ENCODE assay signal across 1 cellular context in the genomic region with DNA sequence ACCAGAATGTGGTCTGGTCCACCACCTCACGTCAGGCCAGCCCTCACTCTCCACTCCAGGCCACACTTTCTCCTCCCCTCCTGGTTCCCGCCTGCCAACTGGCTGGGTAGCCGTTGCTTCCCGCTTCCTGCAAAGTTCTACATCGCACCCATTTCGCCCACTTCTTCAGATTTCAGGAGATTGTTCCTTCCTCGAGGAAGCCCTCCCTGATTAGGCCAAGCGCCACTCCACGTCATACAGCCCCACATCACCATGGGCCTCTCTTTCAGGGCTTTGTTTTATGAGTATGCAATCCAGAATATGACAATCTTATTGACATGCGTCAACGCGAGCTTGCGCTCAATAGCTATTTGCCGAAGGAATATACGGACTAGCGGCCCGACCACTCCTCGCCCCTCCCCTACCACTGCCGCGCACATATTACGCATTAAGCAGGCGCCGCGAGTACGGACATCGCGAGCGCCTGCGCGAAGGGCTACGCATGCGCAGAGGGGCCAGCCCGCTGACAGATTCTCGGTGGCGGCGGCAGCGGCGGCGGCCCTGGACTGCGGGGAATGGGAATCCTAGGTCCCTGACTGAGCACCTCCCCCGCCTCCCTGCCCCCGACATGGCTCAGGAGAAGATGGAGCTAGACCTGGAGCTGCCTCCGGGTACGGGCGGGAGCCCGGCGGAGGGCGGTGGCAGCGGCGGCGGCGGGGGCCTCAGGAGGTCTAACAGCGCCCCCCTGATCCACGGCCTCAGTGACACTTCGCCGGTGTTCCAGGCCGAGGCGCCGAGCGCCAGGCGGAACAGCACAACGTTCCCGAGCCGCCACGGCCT.
TF ChIP-seq lines count a peak whose summit lies in the region.

No MANE protein-coding gene starts in this region.

TF ChIP-seq in HepG2, 621 proteins besides CTCF, POLR2A, EP300 and RAD21 (continued from another document and continues in another):
- TF ChIP-seq, protein P1, sequence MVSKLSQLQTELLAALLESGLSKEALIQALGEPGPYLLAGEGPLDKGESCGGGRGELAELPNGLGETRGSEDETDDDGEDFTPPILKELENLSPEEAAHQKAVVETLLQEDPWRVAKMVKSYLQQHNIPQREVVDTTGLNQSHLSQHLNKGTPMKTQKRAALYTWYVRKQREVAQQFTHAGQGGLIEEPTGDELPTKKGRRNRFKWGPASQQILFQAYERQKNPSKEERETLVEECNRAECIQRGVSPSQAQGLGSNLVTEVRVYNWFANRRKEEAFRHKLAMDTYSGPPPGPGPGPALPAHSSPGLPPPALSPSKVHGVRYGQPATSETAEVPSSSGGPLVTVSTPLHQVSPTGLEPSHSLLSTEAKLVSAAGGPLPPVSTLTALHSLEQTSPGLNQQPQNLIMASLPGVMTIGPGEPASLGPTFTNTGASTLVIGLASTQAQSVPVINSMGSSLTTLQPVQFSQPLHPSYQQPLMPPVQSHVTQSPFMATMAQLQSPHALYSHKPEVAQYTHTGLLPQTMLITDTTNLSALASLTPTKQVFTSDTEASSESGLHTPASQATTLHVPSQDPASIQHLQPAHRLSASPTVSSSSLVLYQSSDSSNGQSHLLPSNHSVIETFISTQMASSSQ (IDR thresholded peaks at IDR 0.05; ENCODE audit: low read depth): no peak
- TF ChIP-seq, protein P1 (CRISPR knock-in tag; IDR thresholded peaks at IDR 0.05; ENCODE audit: borderline replicate concordance): peak; percentile 51; the same call in 1 of the 2 replicates
- no peak for TF ChIP-seq GTF3A (CRISPR knock-in tag; conservative IDR thresholded peaks at IDR 0.05)
- TF ChIP-seq, protein P2, sequence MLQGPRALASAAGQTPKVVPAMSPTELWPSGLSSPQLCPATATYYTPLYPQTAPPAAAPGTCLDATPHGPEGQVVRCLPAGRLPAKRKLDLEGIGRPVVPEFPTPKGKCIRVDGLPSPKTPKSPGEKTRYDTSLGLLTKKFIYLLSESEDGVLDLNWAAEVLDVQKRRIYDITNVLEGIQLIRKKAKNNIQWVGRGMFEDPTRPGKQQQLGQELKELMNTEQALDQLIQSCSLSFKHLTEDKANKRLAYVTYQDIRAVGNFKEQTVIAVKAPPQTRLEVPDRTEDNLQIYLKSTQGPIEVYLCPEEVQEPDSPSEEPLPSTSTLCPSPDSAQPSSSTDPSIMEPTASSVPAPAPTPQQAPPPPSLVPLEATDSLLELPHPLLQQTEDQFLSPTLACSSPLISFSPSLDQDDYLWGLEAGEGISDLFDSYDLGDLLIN (CRISPR knock-in tag; IDR thresholded peaks at IDR 0.05; ENCODE audit: borderline replicate concordance): no peak
- TF ChIP-seq, protein P3, sequence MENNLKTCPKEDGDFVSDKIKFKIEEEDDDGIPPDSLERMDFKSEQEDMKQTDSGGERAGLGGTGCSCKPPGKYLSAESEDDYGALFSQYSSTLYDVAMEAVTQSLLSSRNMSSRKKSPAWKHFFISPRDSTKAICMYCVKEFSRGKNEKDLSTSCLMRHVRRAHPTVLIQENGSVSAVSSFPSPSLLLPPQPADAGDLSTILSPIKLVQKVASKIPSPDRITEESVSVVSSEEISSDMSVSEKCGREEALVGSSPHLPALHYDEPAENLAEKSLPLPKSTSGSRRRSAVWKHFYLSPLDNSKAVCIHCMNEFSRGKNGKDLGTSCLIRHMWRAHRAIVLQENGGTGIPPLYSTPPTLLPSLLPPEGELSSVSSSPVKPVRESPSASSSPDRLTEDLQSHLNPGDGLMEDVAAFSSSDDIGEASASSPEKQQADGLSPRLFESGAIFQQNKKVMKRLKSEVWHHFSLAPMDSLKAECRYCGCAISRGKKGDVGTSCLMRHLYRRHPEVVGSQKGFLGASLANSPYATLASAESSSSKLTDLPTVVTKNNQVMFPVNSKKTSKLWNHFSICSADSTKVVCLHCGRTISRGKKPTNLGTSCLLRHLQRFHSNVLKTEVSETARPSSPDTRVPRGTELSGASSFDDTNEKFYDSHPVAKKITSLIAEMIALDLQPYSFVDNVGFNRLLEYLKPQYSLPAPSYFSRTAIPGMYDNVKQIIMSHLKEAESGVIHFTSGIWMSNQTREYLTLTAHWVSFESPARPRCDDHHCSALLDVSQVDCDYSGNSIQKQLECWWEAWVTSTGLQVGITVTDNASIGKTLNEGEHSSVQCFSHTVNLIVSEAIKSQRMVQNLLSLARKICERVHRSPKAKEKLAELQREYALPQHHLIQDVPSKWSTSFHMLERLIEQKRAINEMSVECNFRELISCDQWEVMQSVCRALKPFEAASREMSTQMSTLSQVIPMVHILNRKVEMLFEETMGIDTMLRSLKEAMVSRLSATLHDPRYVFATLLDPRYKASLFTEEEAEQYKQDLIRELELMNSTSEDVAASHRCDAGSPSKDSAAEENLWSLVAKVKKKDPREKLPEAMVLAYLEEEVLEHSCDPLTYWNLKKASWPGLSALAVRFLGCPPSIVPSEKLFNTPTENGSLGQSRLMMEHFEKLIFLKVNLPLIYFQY (CRISPR knock-in tag; IDR thresholded peaks at IDR 0.05; ENCODE audit: borderline replicate concordance): 0 out of 2 replicates have a peak, but pooled peaks have one; percentile 56
- no peak for TF ChIP-seq PHB2 (IDR thresholded peaks at IDR 0.05; ENCODE audit: partially characterized antibody)
- TF ChIP-seq, protein P4, sequence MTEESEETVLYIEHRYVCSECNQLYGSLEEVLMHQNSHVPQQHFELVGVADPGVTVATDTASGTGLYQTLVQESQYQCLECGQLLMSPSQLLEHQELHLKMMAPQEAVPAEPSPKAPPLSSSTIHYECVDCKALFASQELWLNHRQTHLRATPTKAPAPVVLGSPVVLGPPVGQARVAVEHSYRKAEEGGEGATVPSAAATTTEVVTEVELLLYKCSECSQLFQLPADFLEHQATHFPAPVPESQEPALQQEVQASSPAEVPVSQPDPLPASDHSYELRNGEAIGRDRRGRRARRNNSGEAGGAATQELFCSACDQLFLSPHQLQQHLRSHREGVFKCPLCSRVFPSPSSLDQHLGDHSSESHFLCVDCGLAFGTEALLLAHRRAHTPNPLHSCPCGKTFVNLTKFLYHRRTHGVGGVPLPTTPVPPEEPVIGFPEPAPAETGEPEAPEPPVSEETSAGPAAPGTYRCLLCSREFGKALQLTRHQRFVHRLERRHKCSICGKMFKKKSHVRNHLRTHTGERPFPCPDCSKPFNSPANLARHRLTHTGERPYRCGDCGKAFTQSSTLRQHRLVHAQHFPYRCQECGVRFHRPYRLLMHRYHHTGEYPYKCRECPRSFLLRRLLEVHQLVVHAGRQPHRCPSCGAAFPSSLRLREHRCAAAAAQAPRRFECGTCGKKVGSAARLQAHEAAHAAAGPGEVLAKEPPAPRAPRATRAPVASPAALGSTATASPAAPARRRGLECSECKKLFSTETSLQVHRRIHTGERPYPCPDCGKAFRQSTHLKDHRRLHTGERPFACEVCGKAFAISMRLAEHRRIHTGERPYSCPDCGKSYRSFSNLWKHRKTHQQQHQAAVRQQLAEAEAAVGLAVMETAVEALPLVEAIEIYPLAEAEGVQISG (CRISPR knock-in tag; IDR thresholded peaks at IDR 0.05): peak; percentile 39; the same call in 1 of the 2 replicates
- peak; percentile 87 for TF ChIP-seq ZNF235 (CRISPR knock-in tag; IDR thresholded peaks at IDR 0.05; ENCODE audit: borderline replicate concordance)
- TF ChIP-seq SALL2 (CRISPR knock-in tag; IDR thresholded peaks at IDR 0.05): peak; percentile 81
- peak; percentile 75 for TF ChIP-seq ZMAT3 (CRISPR knock-in tag; conservative IDR thresholded peaks at IDR 0.05)
- peak; percentile 58; the same call in 1 of the 2 replicates for TF ChIP-seq ZNF232 (CRISPR knock-in tag; IDR thresholded peaks at IDR 0.05; ENCODE audit: borderline replicate concordance)
- TF ChIP-seq TBX2 (CRISPR knock-in tag; IDR thresholded peaks at IDR 0.05; ENCODE audit: borderline replicate concordance): peak; percentile 79
- no peak for TF ChIP-seq NRL (CRISPR knock-in tag; IDR thresholded peaks at IDR 0.05; ENCODE audit: borderline replicate concordance)
- peak; percentile 56 for TF ChIP-seq MXD4 (CRISPR knock-in tag; IDR thresholded peaks at IDR 0.05)
- TF ChIP-seq ZZZ3 (CRISPR knock-in tag; IDR thresholded peaks at IDR 0.05; ENCODE audit: borderline replicate concordance): peak; percentile 75; the same call in 1 of the 2 replicates
- no peak for TF ChIP-seq ZNF570 (CRISPR knock-in tag; IDR thresholded peaks at IDR 0.05; ENCODE audit: borderline replicate concordance)
- TF ChIP-seq GPN1 (CRISPR knock-in tag; IDR thresholded peaks at IDR 0.05; ENCODE audit: borderline replicate concordance): no peak
- TF ChIP-seq MEF2D (CRISPR knock-in tag; IDR thresholded peaks at IDR 0.05): 0 out of 2 replicates have a peak, but pooled peaks have one; percentile 47
- TF ChIP-seq ZFYVE20 (CRISPR knock-in tag; IDR thresholded peaks at IDR 0.05; ENCODE audit: borderline replicate concordance, low read depth): no peak
- peak; percentile 94; the same call in 1 of the 2 replicates for TF ChIP-seq KDM5B (CRISPR knock-in tag; IDR thresholded peaks at IDR 0.05; ENCODE audit: borderline replicate concordance)
- TF ChIP-seq POGZ (CRISPR knock-in tag; IDR thresholded peaks at IDR 0.05): peak; percentile 96
- TF ChIP-seq TOE1 (CRISPR knock-in tag; IDR thresholded peaks at IDR 0.05): no peak
- TF ChIP-seq IKZF1 (IDR thresholded peaks at IDR 0.05): no peak
- TF ChIP-seq, protein P5, sequence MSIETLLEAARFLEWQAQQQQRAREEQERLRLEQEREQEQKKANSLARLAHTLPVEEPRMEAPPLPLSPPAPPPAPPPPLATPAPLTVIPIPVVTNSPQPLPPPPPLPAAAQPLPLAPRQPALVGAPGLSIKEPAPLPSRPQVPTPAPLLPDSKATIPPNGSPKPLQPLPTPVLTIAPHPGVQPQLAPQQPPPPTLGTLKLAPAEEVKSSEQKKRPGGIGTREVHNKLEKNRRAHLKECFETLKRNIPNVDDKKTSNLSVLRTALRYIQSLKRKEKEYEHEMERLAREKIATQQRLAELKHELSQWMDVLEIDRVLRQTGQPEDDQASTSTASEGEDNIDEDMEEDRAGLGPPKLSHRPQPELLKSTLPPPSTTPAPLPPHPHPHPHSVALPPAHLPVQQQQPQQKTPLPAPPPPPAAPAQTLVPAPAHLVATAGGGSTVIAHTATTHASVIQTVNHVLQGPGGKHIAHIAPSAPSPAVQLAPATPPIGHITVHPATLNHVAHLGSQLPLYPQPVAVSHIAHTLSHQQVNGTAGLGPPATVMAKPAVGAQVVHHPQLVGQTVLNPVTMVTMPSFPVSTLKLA (IDR thresholded peaks at IDR 0.05): no peak; the same call in 1 of the 2 replicates
- peak; percentile 94 for TF ChIP-seq KDM2A (CRISPR knock-in tag; IDR thresholded peaks at IDR 0.05; ENCODE audit: borderline replicate concordance, low read depth)
- 0 out of 2 replicates have a peak, but pooled peaks have one; percentile 82 for TF ChIP-seq NFATC3 (CRISPR knock-in tag; IDR thresholded peaks at IDR 0.05)
- peak; percentile 84; the same call in 1 of the 2 replicates for TF ChIP-seq ZNF558 (CRISPR knock-in tag; IDR thresholded peaks at IDR 0.05; ENCODE audit: borderline replicate concordance)
- no peak for TF ChIP-seq MTF1 (CRISPR knock-in tag; IDR thresholded peaks at IDR 0.05)
- TF ChIP-seq, protein P6, sequence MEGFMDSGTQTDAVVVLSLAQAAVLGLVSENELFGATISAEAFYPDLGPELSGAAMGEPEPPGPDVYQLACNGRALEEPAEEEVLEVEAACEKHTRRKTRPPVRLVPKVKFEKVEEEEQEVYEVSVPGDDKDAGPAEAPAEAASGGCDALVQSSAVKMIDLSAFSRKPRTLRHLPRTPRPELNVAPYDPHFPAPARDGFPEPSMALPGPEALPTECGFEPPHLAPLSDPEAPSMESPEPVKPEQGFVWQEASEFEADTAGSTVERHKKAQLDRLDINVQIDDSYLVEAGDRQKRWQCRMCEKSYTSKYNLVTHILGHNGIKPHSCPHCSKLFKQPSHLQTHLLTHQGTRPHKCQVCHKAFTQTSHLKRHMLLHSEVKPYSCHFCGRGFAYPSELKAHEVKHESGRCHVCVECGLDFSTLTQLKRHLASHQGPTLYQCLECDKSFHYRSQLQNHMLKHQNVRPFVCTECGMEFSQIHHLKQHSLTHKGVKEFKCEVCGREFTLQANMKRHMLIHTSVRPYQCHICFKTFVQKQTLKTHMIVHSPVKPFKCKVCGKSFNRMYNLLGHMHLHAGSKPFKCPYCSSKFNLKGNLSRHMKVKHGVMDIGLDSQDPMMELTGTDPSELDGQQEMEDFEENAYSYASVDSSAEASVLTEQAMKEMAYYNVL (CRISPR knock-in tag; IDR thresholded peaks at IDR 0.05; ENCODE audit: borderline replicate concordance): peak; percentile 84; the same call in 1 of the 2 replicates
- TF ChIP-seq ZNF354B (CRISPR knock-in tag; IDR thresholded peaks at IDR 0.05): peak; percentile 69; the same call in 1 of the 2 replicates
- TF ChIP-seq HNRNPL (IDR thresholded peaks at IDR 0.05; ENCODE audit: low read depth, low read length): no peak
- TF ChIP-seq, protein P7, sequence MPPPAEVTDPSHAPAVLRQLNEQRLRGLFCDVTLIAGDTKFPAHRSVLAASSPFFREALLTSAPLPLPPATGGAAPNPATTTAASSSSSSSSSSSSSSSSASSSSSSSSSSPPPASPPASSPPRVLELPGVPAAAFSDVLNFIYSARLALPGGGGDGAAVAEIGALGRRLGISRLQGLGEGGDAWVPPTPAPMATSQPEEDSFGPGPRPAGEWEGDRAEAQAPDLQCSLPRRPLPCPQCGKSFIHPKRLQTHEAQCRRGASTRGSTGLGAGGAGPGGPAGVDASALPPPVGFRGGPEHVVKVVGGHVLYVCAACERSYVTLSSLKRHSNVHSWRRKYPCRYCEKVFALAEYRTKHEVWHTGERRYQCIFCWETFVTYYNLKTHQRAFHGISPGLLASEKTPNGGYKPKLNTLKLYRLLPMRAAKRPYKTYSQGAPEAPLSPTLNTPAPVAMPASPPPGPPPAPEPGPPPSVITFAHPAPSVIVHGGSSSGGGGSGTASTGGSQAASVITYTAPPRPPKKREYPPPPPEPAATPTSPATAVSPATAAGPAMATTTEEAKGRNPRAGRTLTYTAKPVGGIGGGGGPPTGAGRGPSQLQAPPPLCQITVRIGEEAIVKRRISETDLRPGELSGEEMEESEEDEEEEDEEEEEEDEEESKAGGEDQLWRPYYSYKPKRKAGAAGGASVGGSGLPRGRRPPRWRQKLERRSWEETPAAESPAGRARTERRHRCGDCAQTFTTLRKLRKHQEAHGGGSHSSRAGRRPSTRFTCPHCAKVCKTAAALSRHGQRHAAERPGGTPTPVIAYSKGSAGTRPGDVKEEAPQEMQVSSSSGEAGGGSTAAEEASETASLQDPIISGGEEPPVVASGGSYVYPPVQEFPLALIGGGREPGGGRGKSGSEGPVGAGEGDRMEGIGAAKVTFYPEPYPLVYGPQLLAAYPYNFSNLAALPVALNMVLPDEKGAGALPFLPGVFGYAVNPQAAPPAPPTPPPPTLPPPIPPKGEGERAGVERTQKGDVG (CRISPR knock-in tag; IDR thresholded peaks at IDR 0.05; ENCODE audit: borderline replicate concordance): peak; percentile 66; the same call in 1 of the 2 replicates
- no peak; the same call in 1 of the 2 replicates for TF ChIP-seq KDM6A (CRISPR knock-in tag; IDR thresholded peaks at IDR 0.05; ENCODE audit: low read depth)
